ENCODE assay signal across 2 cellular contexts in genomic region chr7:101239191-101239950, GRCh38.
A peak's percentile ranks its signal among the peaks of the same experiment; 100 is the strongest.
TF ChIP-seq lines count a peak whose summit lies in the region.

No MANE protein-coding gene starts in this region.

TF ChIP-seq in liver, 16 proteins besides CTCF, POLR2A, EP300 and RAD21:
- TF ChIP-seq SP1 (IDR thresholded peaks at IDR 0.05) (peak; percentile 11), GABPA (IDR thresholded peaks at IDR 0.05 in 1 of 2, conservative IDR thresholded peaks at IDR 0.05 in 1 of 2) (no peak), NR2F2 (IDR thresholded peaks at IDR 0.05) (no peak)
TF ChIP-seq in liver: peak in this region for 1.

TF ChIP-seq in HepG2, 621 proteins besides CTCF, POLR2A, EP300 and RAD21:
- TF ChIP-seq ZNF274 (CRISPR knock-in tag; IDR thresholded peaks at IDR 0.05) (no peak), CHD4 (IDR thresholded peaks at IDR 0.05; ENCODE audit: borderline replicate concordance, low read length) (no peak), FOSL1 (CRISPR knock-in tag; IDR thresholded peaks at IDR 0.05; ENCODE audit: borderline replicate concordance) (no peak), ZNF446 (CRISPR knock-in tag; IDR thresholded peaks at IDR 0.05) (no peak), DRAP1 (CRISPR knock-in tag; IDR thresholded peaks at IDR 0.05) (no peak), ZFP41 (CRISPR knock-in tag; IDR thresholded peaks at IDR 0.05; ENCODE audit: borderline replicate concordance) (no peak), IRF1 (CRISPR knock-in tag; IDR thresholded peaks at IDR 0.05; ENCODE audit: low read depth) (no peak), ZNF24 (IDR thresholded peaks at IDR 0.05) (no peak), THYN1 (CRISPR knock-in tag; IDR thresholded peaks at IDR 0.05; ENCODE audit: borderline replicate concordance, low read depth) (no peak)
- TF ChIP-seq, protein P1, sequence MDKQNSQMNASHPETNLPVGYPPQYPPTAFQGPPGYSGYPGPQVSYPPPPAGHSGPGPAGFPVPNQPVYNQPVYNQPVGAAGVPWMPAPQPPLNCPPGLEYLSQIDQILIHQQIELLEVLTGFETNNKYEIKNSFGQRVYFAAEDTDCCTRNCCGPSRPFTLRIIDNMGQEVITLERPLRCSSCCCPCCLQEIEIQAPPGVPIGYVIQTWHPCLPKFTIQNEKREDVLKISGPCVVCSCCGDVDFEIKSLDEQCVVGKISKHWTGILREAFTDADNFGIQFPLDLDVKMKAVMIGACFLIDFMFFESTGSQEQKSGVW (CRISPR knock-in tag; IDR thresholded peaks at IDR 0.05; ENCODE audit: borderline replicate concordance): no peak
